22 cellular contexts compared by ENCODE assay signal in genomic region chr9:111984075-111984802, GRCh38.
DNase-seq lines count a peak whose midpoint lies in the region; ATAC-seq, FAIRE-seq and TF ChIP-seq lines count a peak whose summit lies in the region.
"Had no signal": no experiment of that assay in that cellular context is flagged by ENCODE, and none has a peak within 500 bp of the region (broad histone marks: within the 10 kb centered on the region; RNA-seq: fewer than 3 reads in every experiment).

No MANE protein-coding gene starts in this region.

- H3K4me2 ChIP-seq in OCI-LY1 (ENCODE audit: low read length) = peak overlapping the region; percentile 16
- H3K4me2 ChIP-seq in K562 (ENCODE audit: insufficient read depth, low read length) = no peak overlapping the region

- peaks cover 53% of the 10 kb centered on the region for H3K4me1 ChIP-seq in OCI-LY1 (ENCODE audit: insufficient read depth, low read length, severe bottlenecking)
- H3K4me1 ChIP-seq in K562 (replicated peaks in 1 of 2; ENCODE audit: control insufficient read depth in 2 of 2, insufficient read depth in 2 of 2, low read length in 2 of 2) = peaks cover 9 to 11% of the 10 kb centered on the region in 2 experiments; a peak in 4 of 5 replicates
- H3K4me1 ChIP-seq in upper lobe of right lung = peaks cover 10% of the 10 kb centered on the region
- H3K4me1 ChIP-seq: adrenal gland, HAP-1, psoas muscle had no signal

- H3K4me3 ChIP-seq in OCI-LY1 (ENCODE audit: low read depth, low read length, poor library complexity, severe bottlenecking) = no peak overlapping the region
- H3K4me3 ChIP-seq in K562 = no peak overlapping the region
- no peak overlapping the region for H3K4me3 ChIP-seq in upper lobe of right lung
- H3K4me3 ChIP-seq: adrenal gland, breast epithelium, HAP-1, heart left ventricle, left lung, psoas muscle, stomach, transverse colon had no signal

- H3K9me1 ChIP-seq in K562 (ENCODE audit: control insufficient read depth, insufficient read depth, low read length) = no peaks in the 10 kb centered on the region

- H3K9me3 ChIP-seq in OCI-LY1 (ENCODE audit: low read length) = no peaks in the 10 kb centered on the region
- H3K9me3 ChIP-seq in K562 (replicated peaks; ENCODE audit: control insufficient read depth, insufficient read depth, low read depth, low read length) = no peaks in the 10 kb centered on the region
- H3K9me3 ChIP-seq in upper lobe of right lung = no peaks in the 10 kb centered on the region
- H3K9me3 ChIP-seq: adrenal gland, breast epithelium, HAP-1, heart left ventricle, left lung, psoas muscle, stomach, transverse colon had no signal

- H3K27me3 ChIP-seq in OCI-LY1 (ENCODE audit: insufficient read depth, low read length) = no peaks in the 10 kb centered on the region
- peaks cover 0 to 6% of the 10 kb centered on the region in 2 experiments; a peak in 3 of 5 replicates for H3K27me3 ChIP-seq in K562 (ENCODE audit: control insufficient read depth in 2 of 2, insufficient read depth in 2 of 2, low read length in 2 of 2)
- H3K27me3 ChIP-seq in upper lobe of right lung = no peaks in the 10 kb centered on the region
- H3K27me3 ChIP-seq: adrenal gland, breast epithelium, heart left ventricle, left lung, stomach, transverse colon had no signal

- H4K20me1 ChIP-seq in OCI-LY1 (ENCODE audit: insufficient read depth, low read length) (no peaks in the 10 kb centered on the region), K562 (replicated peaks; ENCODE audit: control insufficient read depth, insufficient read depth, low read length) (no peaks in the 10 kb centered on the region)

- 27% methylated on average over 6 of the region's 6 CpGs for WGBS in K562 (ENCODE audit: insufficient coverage, low coverage, missing lambda C conversion rate)

- H3K9me2 ChIP-seq in OCI-LY1 (ENCODE audit: low read depth, low read length) = no peaks in the 10 kb centered on the region

- ATAC-seq in K562 = no peak
- ATAC-seq in upper lobe of right lung = no peak
- ATAC-seq: left lung, psoas muscle, Right ventricle myocardium inferior had no signal

- TF ChIP-seq RAD21 in K562 (CRISPR knock-in tag; conservative IDR thresholded peaks at IDR 0.05 in 1 of 2, IDR thresholded peaks at IDR 0.05 in 1 of 2) = no peak

- CTCF ChIA-PET in K562 (lab: Yijun Ruan, JAX; ENCODE audit: low intra/inter-chr PET ratio) = no interaction called here

- DNase-seq in K562 (ENCODE audit: extremely low read depth in 1 of 4, low spot score in 3 of 4) (no peak), upper lobe of right lung (peak; percentile 17), globus pallidus (ENCODE audit: low spot score) (no peak), GM13976 (ENCODE audit: low spot score) (no peak), A172 (ENCODE audit: low spot score) (no peak)
- DNase-seq: activated CD4-positive, alpha-beta T cell treated with anti-CD3 and anti-CD28 coated beads for 48 hours; cortex of kidney; heart left ventricle; left lung; NCI-H1105; NCI-H526; psoas muscle; small intestine; stimulated activated CD4-positive, alpha-beta T cell treated with anti-CD3 and anti-CD28 coated beads, Interleukin-2, amount 100 ng/mL, for 48 hours; stomach; transverse colon had no signal

- FAIRE-seq in K562 (lab: Jason Lieb, UNC) = peak; percentile 48
- FAIRE-seq: small intestine had no signal

- in situ Hi-C loops in K562 (cut with MboI) = no loop called here
- in situ Hi-C loops in GM13976 (cut with MboI; ENCODE audit: low sequenced_read_pairs, unreplicated experiment) = no loop called here

- H3K79me2 ChIP-seq in OCI-LY1 (ENCODE audit: insufficient read depth, low read length) (no peaks in the 10 kb centered on the region), K562 (ENCODE audit: control insufficient read depth, insufficient read depth, low read length) (no peaks in the 10 kb centered on the region)

- BruUV-seq in K562 (replicated peaks; lab: Mats Ljungman, UMichigan) = no TSS peak

- H3K9ac ChIP-seq in OCI-LY1 (ENCODE audit: low read length) = peak overlapping the region; percentile 8; the same call in 1 of the 2 replicates
- H3K9ac ChIP-seq in K562 (ENCODE audit: insufficient read depth in 1 of 2, low read depth in 2 of 2, low read length in 2 of 2) = no peak overlapping the region

- H3K27ac ChIP-seq in OCI-LY1 (ENCODE audit: low read depth, low read length, poor library complexity, severe bottlenecking) (peak overlapping the region; percentile 85), K562 (ENCODE audit: extremely low read depth, low read depth, low read length) (no peak overlapping the region), upper lobe of right lung (no peak overlapping the region)
- H3K27ac ChIP-seq: adrenal gland, breast epithelium, left lung, psoas muscle, stomach, transverse colon had no signal

- no peaks in the 10 kb centered on the region for H3K36me3 ChIP-seq in OCI-LY1 (ENCODE audit: insufficient read depth, low read length)
- no peaks in the 10 kb centered on the region for H3K36me3 ChIP-seq in K562 (ENCODE audit: control insufficient read depth, insufficient read depth, low read length)
- no peaks in the 10 kb centered on the region for H3K36me3 ChIP-seq in upper lobe of right lung
- H3K36me3 ChIP-seq: adrenal gland, breast epithelium, HAP-1, heart left ventricle, left lung, stomach, transverse colon had no signal

- intact Hi-C loops in K562 (cut with micrococcal nuclease) = loop anchor here (5.0 kb wide), 2 partner anchors 88 to 157 kb away; no protein-coding TSS in a partner anchor
- intact Hi-C loops in upper lobe of right lung (cut with DNase I) = no loop called here

- H2AFZ ChIP-seq in OCI-LY1 (ENCODE audit: low read length) (peak overlapping the region; percentile 50), K562 (ENCODE audit: low read depth, low read length) (no peak overlapping the region)

- TF ChIP-seq CTCF in OCI-LY1 (IDR thresholded peaks at IDR 0.05; ENCODE audit: low read length) (no peak), K562 (IDR thresholded peaks at IDR 0.05 in 2 of 3, conservative IDR thresholded peaks at IDR 0.05 in 1 of 3; ENCODE audit: insufficient read depth in 2 of 3, low read depth in 1 of 3, low read length in 3 of 3) (no peak), upper lobe of right lung (IDR thresholded peaks at IDR 0.05) (no peak), GM13976 (IDR thresholded peaks at IDR 0.05; ENCODE audit: borderline replicate concordance, control extremely low read depth, extremely low read depth, insufficient read depth, missing control alignments) (no peak)

- peak; percentile 18 for TF ChIP-seq POLR2A in GM15510 (IDR thresholded peaks at IDR 0.05; ENCODE audit: borderline replicate concordance, extremely low read depth, insufficient read length)
- TF ChIP-seq POLR2A in K562 (conservative IDR thresholded peaks at IDR 0.05) = no peak

- TF ChIP-seq EP300 in K562 (IDR thresholded peaks at IDR 0.05; ENCODE audit: low read length) = no peak

- H3F3A ChIP-seq in OCI-LY1 (ENCODE audit: insufficient read depth, low read length) = no peaks in the 10 kb centered on the region

- POLR2A ChIA-PET in K562 (lab: Yijun Ruan, JAX) = no interaction called here

TF ChIP-seq in K562, 482 proteins besides CTCF, POLR2A, EP300 and RAD21:
- TF ChIP-seq POLR2H (tag; IDR thresholded peaks at IDR 0.05; ENCODE audit: low read depth) (no peak), ATF3 (IDR thresholded peaks at IDR 0.05) (peak; percentile 66), ATF3 (CRISPR knock-in tag; conservative IDR thresholded peaks at IDR 0.05) (no peak)
TF ChIP-seq in K562: peak in this region for 1.
